Comparison of ENCODE assay signal across 24 cellular contexts in the genomic region with DNA sequence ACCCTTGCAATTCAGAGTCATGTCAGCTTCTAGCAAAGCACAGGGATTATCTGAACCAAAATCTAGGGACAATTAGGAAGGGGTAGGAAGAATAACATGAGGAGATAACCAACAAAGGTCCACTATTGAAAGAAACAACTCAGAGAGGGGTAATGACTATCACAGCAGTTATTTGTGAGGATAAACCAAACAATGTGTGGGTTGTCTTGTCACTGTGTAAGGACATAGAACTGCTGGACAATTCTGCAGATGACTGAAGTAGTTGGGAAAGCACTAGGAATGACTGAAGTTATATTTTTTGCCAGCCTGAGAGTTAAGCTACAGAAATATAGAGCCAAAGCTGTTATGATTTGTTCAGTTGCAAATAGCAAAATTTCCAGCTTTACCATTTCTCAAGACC.
"Had no signal": no experiment of that assay in that cellular context is flagged by ENCODE, and none has a peak within 500 bp of the region (broad histone marks: within the 10 kb centered on the region; RNA-seq: fewer than 3 reads in every experiment).

No MANE protein-coding gene starts in this region.

- ATAC-seq: activated CD8-positive, alpha-beta T cell treated with anti-CD3 and anti-CD28 coated beads, Interleukin-2, amount 10 ng/mL, durations not matched to agents 7 days and 5 days; body of pancreas; PC-3; T-helper 17 cell; WTC11 had no signal

- H3K9me3 Mint-ChIP-seq: WTC11 had no signal

- DNase-seq: activated CD4-positive, alpha-beta T cell treated with anti-CD3 and anti-CD28 coated beads for 48 hours; activated CD4-positive, alpha-beta T cell treated with anti-CD3 and anti-CD28 coated beads, Interleukin-2, amount 50 U/mL, for 4 hours; activated CD4-positive, CD25-positive, alpha-beta regulatory T cell treated with anti-CD3 and anti-CD28 coated beads, Interleukin-2, amount 50 U/mL, for 72 hours; activated CD8-positive, alpha-beta memory T cell treated with anti-CD3 and anti-CD28 coated beads, Interleukin-2, amount 50 U/mL, for 48 hours; activated CD8-positive, alpha-beta T cell treated with anti-CD3 and anti-CD28 coated beads, Interleukin-2, amount 10 ng/mL, durations not matched to agents 7 days and 5 days; activated effector memory CD4-positive, alpha-beta T cell treated with Interleukin-2 at 50 U/mL for 16 hours; activated naive CD4-positive, alpha-beta T cell; activated T-cell treated with anti-CD3 and anti-CD28 coated beads, Interleukin-2, amount 50 U/mL, for 1 hour; body of pancreas; MG63; NCI-H1105 treated with DMSO at 0.1 percent for 48 hours; NCI-H1436 treated with DMSO at 0.1 percent for 48 hours; NCI-H187; NCI-H2081; NCI-H446; NCI-H524; PC-3; SHP77; T-helper 17 cell; T-helper 9 cell had no signal

- H3K36me3 Mint-ChIP-seq: activated naive CD4-positive, alpha-beta T cell treated with anti-CD3 and anti-CD28 coated beads, Interleukin-2, amount 50 U/mL, for 24 hours; WTC11 had no signal

- H3K36me3 ChIP-seq: ascending aorta, MG63 had no signal

- H3K4me1 Mint-ChIP-seq: activated naive CD4-positive, alpha-beta T cell treated with anti-CD3 and anti-CD28 coated beads, Interleukin-2, amount 50 U/mL, for 24 hours; T-helper 17 cell had no signal

- H3K4me3 ChIP-seq: ascending aorta, body of pancreas, MG63 had no signal

- H3K4me1 ChIP-seq: ascending aorta, body of pancreas had no signal

- H3K27me3 ChIP-seq: ascending aorta, body of pancreas, MG63 had no signal

- H3K27ac ChIP-seq: ascending aorta, body of pancreas had no signal

- H3K9me3 ChIP-seq: ascending aorta, body of pancreas, MG63 had no signal

- H3K27me3 Mint-ChIP-seq: activated naive CD4-positive, alpha-beta T cell treated with anti-CD3 and anti-CD28 coated beads, Interleukin-2, amount 50 U/mL, for 24 hours; T-helper 17 cell had no signal

- H3K4me3 Mint-ChIP-seq: activated CD8-positive, alpha-beta T cell treated with anti-CD3 and anti-CD28 coated beads, Interleukin-2, amount 10 ng/mL, durations not matched to agents 7 days and 5 days; activated naive CD4-positive, alpha-beta T cell treated with anti-CD3 and anti-CD28 coated beads, Interleukin-2, amount 50 U/mL, for 24 hours; activated T-helper 1 cell treated with anti-CD3 and anti-CD28 coated beads, Interleukin-12 subunit alpha, Interleukin-12 subunit beta, Interleukin-2, Interleukin-4 antibody, amounts not matched to agents 30 ng/mL and 10 ng/mL and 1 ng/mL, durations not matched to agents 14 hours and 24 hours and 36 hours; T-helper 17 cell; WTC11 had no signal
